Comparison of ENCODE assay signal across 2 cellular contexts in genomic region chr5:150410524-150411244, GRCh38.
A peak's percentile ranks its signal among the peaks of the same experiment; 100 is the strongest.
TF ChIP-seq lines count a peak whose summit lies in the region.

No MANE protein-coding gene starts in this region.

TF ChIP-seq in SK-N-SH, 30 proteins besides CTCF, POLR2A, EP300 and RAD21:
- TF ChIP-seq CHD2 (IDR thresholded peaks at IDR 0.05; ENCODE audit: low read length, partially characterized antibody) (no peak), EZH2phosphoT487 (IDR thresholded peaks at IDR 0.05; ENCODE audit: borderline replicate concordance, low read depth) (no peak), RXRA (IDR thresholded peaks at IDR 0.05; ENCODE audit: borderline replicate concordance, low read depth) (no peak), TAF1 (IDR thresholded peaks at IDR 0.05; ENCODE audit: borderline replicate concordance, low read depth, low read length) (no peak), IRF3 (IDR thresholded peaks at IDR 0.05; ENCODE audit: low read depth, low read length) (peak; percentile 50), TCF12 (IDR thresholded peaks at IDR 0.05) (no peak), JUND (IDR thresholded peaks at IDR 0.05) (no peak), RFX5 (IDR thresholded peaks at IDR 0.05; ENCODE audit: low read length) (peak; percentile 100), ZBTB33 (IDR thresholded peaks at IDR 0.05; ENCODE audit: borderline replicate concordance, low read depth) (no peak), RCOR1 (IDR thresholded peaks at IDR 0.05; ENCODE audit: low read length) (no peak), GABPA (IDR thresholded peaks at IDR 0.05; ENCODE audit: low read depth) (no peak), NRF1 (IDR thresholded peaks at IDR 0.05; ENCODE audit: low read depth, low read length) (no peak)

TF ChIP-seq in GM12878, 131 proteins besides CTCF, POLR2A, EP300 and RAD21 (continues in another document):
- no peak for TF ChIP-seq RAD51 (IDR thresholded peaks at IDR 0.05)
- peak; percentile 85 for TF ChIP-seq ZBTB4 (CRISPR knock-in tag; IDR thresholded peaks at IDR 0.05)
- TF ChIP-seq TCF7 (IDR thresholded peaks at IDR 0.05; ENCODE audit: borderline replicate concordance): 0 out of 2 replicates have a peak, but pooled peaks have one; percentile 10
- TF ChIP-seq E2F4 (IDR thresholded peaks at IDR 0.05; ENCODE audit: low read depth, low read length): no peak
- TF ChIP-seq MEF2B (IDR thresholded peaks at IDR 0.05; ENCODE audit: partially characterized antibody, poor library complexity, severe bottlenecking): peak; percentile 78
- no peak for TF ChIP-seq STAT1 (conservative IDR thresholded peaks at IDR 0.05)
- peak; percentile 70 for TF ChIP-seq CUX1 (IDR thresholded peaks at IDR 0.05; ENCODE audit: insufficient replicate concordance, low read depth, low read length)
- 0 out of 2 replicates have a peak, but pooled peaks have one; percentile 5 for TF ChIP-seq IRF3 (IDR thresholded peaks at IDR 0.05)
- no peak for TF ChIP-seq SUPT20H (IDR thresholded peaks at IDR 0.05; ENCODE audit: borderline replicate concordance, control insufficient read depth, low read depth, low read length)
- TF ChIP-seq RFX5 (IDR thresholded peaks at IDR 0.05; ENCODE audit: low read depth, low read length): peak; percentile 99
- no peak for TF ChIP-seq SPI1 (IDR thresholded peaks at IDR 0.05; ENCODE audit: borderline replicate concordance, insufficient read depth, low read depth, low read length)
- TF ChIP-seq ETV6 (conservative IDR thresholded peaks at IDR 0.05 in 1 of 2, IDR thresholded peaks at IDR 0.05 in 1 of 2; ENCODE audit: borderline replicate concordance in 1 of 2, low read depth in 1 of 2): no peak
- TF ChIP-seq ZZZ3 (IDR thresholded peaks at IDR 0.05; ENCODE audit: control insufficient read depth, insufficient read length, low read depth): no peak
- TF ChIP-seq KAT2A (conservative IDR thresholded peaks at IDR 0.05; ENCODE audit: control insufficient read depth, low read depth, low read length): no peak
- no peak for TF ChIP-seq ESRRA (IDR thresholded peaks at IDR 0.05; ENCODE audit: low read length)
- TF ChIP-seq BRCA1 (IDR thresholded peaks at IDR 0.05; ENCODE audit: low read depth, low read length): no peak
- TF ChIP-seq YBX1 (IDR thresholded peaks at IDR 0.05): no peak
- peak; percentile 94 for TF ChIP-seq BACH1 (IDR thresholded peaks at IDR 0.05; ENCODE audit: borderline replicate concordance)
- TF ChIP-seq BHLHE40 (IDR thresholded peaks at IDR 0.05; ENCODE audit: borderline replicate concordance in 1 of 2, low read depth in 2 of 2, low read length in 1 of 2): peak in 1 of 2 experiments; percentile 43; a peak in 1 of 4 replicates
- peak; percentile 58; the same call in 1 of the 2 replicates for TF ChIP-seq CHD2 (IDR thresholded peaks at IDR 0.05; ENCODE audit: borderline replicate concordance, low read depth, low read length)
- TF ChIP-seq PAX8 (IDR thresholded peaks at IDR 0.05): peak; percentile 30; the same call in 1 of the 2 replicates
- TF ChIP-seq FOS (IDR thresholded peaks at IDR 0.05; ENCODE audit: borderline replicate concordance, extremely low read depth, insufficient read length): no peak
- no peak for TF ChIP-seq ASH2L (IDR thresholded peaks at IDR 0.05; ENCODE audit: borderline replicate concordance, low read depth)
- TF ChIP-seq EGR1 (IDR thresholded peaks at IDR 0.05; ENCODE audit: borderline replicate concordance in 1 of 2, low read depth in 2 of 2, low read length in 2 of 2): 0 out of 3 replicates have a peak, but pooled peaks of 1 of the 2 experiments have one; percentile 13
- no peak for TF ChIP-seq ATF3 (IDR thresholded peaks at IDR 0.05; ENCODE audit: borderline replicate concordance, extremely low read depth, low read depth, low read length)
- TF ChIP-seq DPF2 (IDR thresholded peaks at IDR 0.05): peak; percentile 8; the same call in 1 of the 2 replicates
- no peak for TF ChIP-seq CBX5 (IDR thresholded peaks at IDR 0.05; ENCODE audit: low read depth)
- TF ChIP-seq SMC3 (IDR thresholded peaks at IDR 0.05; ENCODE audit: borderline replicate concordance, low read length): no peak
- TF ChIP-seq TCF3 (IDR thresholded peaks at IDR 0.05; ENCODE audit: borderline replicate concordance, insufficient read depth, low read depth, low read length): 0 out of 2 replicates have a peak, but pooled peaks have one; percentile 78
- no peak for TF ChIP-seq JUND (IDR thresholded peaks at IDR 0.05; ENCODE audit: low read depth, low read length)
- TF ChIP-seq BCLAF1 (IDR thresholded peaks at IDR 0.05): peak; percentile 70
- TF ChIP-seq ATF7 (IDR thresholded peaks at IDR 0.05; ENCODE audit: low read depth): peak; percentile 26; the same call in 1 of the 2 replicates
- peak; percentile 13 for TF ChIP-seq E2F8 (IDR thresholded peaks at IDR 0.05; ENCODE audit: low read depth, partially characterized antibody)
- peak; percentile 77; the same call in 1 of the 2 replicates for TF ChIP-seq CREM (IDR thresholded peaks at IDR 0.05; ENCODE audit: low read depth)
- no peak for TF ChIP-seq EZH2 (IDR thresholded peaks at IDR 0.05; ENCODE audit: borderline replicate concordance, control insufficient read depth, low read depth, low read length)
- TF ChIP-seq BMI1 (IDR thresholded peaks at IDR 0.05; ENCODE audit: borderline replicate concordance): peak; percentile 67; the same call in 1 of the 2 replicates
- no peak for TF ChIP-seq HCFC1 (IDR thresholded peaks at IDR 0.05; ENCODE audit: low read length)
- no peak for TF ChIP-seq HDGF (IDR thresholded peaks at IDR 0.05)
